Comparison of ENCODE assay signal across 28 cellular contexts in genomic region chr2:119860924-119861323, GRCh38.
DNase-seq lines count a peak whose midpoint lies in the region; ATAC-seq and TF ChIP-seq lines count a peak whose summit lies in the region.
"Had no signal": no experiment of that assay in that cellular context is flagged by ENCODE, and none has a peak within 500 bp of the region (broad histone marks: within the 10 kb centered on the region; RNA-seq: fewer than 3 reads in every experiment).

No MANE protein-coding gene starts in this region.

- no peaks in the 10 kb centered on the region for H3K27me3 Mint-ChIP-seq in progenitor cell of endocrine pancreas
- H3K27me3 Mint-ChIP-seq in activated naive CD8-positive, alpha-beta T cell treated with anti-CD3 and anti-CD28 coated beads for 36 hours: no peaks in the 10 kb centered on the region
- H3K27me3 Mint-ChIP-seq: activated B cell treated with CpG ODN at 0.5 μM for 24 hours; activated naive CD4-positive, alpha-beta T cell treated with anti-CD3 and anti-CD28 coated beads, Interleukin-2, amount 10 ng/mL, durations not matched to agents 7 days and 5 days; effector memory CD8-positive, alpha-beta T cell; naive thymus-derived CD4-positive, alpha-beta T cell; T-helper 17 cell had no signal

- H3K27ac Mint-ChIP-seq in progenitor cell of endocrine pancreas: peak overlapping the region; percentile 77
- no peak overlapping the region for H3K27ac Mint-ChIP-seq in activated naive CD8-positive, alpha-beta T cell treated with anti-CD3 and anti-CD28 coated beads for 36 hours
- H3K27ac Mint-ChIP-seq: activated B cell treated with CpG ODN at 0.5 μM for 24 hours; activated naive CD4-positive, alpha-beta T cell treated with anti-CD3 and anti-CD28 coated beads, Interleukin-2, amount 10 ng/mL, durations not matched to agents 7 days and 5 days had no signal

- H3K36me3 Mint-ChIP-seq in progenitor cell of endocrine pancreas (ENCODE audit: insufficient read depth): peaks cover 5% of the 10 kb centered on the region
- peaks cover 37% of the 10 kb centered on the region for H3K36me3 Mint-ChIP-seq in activated naive CD8-positive, alpha-beta T cell treated with anti-CD3 and anti-CD28 coated beads for 36 hours

- peak; percentile 58 for ATAC-seq in HG02885 (IDR thresholded peaks at IDR 0.05; ENCODE audit: poor library complexity, unreplicated experiment)
- ATAC-seq: effector memory CD8-positive, alpha-beta T cell; esophagus mucosa; left colon; naive thymus-derived CD4-positive, alpha-beta T cell; Panc1; T-helper 17 cell had no signal

- no peak for TF ChIP-seq CTCF in progenitor cell of endocrine pancreas (IDR thresholded peaks at IDR 0.05; ENCODE audit: unreplicated experiment)

- no peak overlapping the region for H3K4me3 Mint-ChIP-seq in progenitor cell of endocrine pancreas (ENCODE audit: low read depth)
- H3K4me3 Mint-ChIP-seq in activated naive CD8-positive, alpha-beta T cell treated with anti-CD3 and anti-CD28 coated beads for 36 hours: no peak overlapping the region
- H3K4me3 Mint-ChIP-seq: activated B cell treated with CpG ODN at 0.5 μM for 24 hours; activated naive CD4-positive, alpha-beta T cell treated with anti-CD3 and anti-CD28 coated beads, Interleukin-2, amount 10 ng/mL, durations not matched to agents 7 days and 5 days; T-helper 17 cell had no signal

- peaks cover 16% of the 10 kb centered on the region for H3K4me1 Mint-ChIP-seq in progenitor cell of endocrine pancreas (ENCODE audit: low read depth)
- peaks cover 61% of the 10 kb centered on the region for H3K4me1 Mint-ChIP-seq in activated naive CD8-positive, alpha-beta T cell treated with anti-CD3 and anti-CD28 coated beads for 36 hours

- H3K9me3 Mint-ChIP-seq in progenitor cell of endocrine pancreas (ENCODE audit: low read depth): peaks cover 3% of the 10 kb centered on the region
- peaks cover 5% of the 10 kb centered on the region for H3K9me3 Mint-ChIP-seq in activated naive CD8-positive, alpha-beta T cell treated with anti-CD3 and anti-CD28 coated beads for 36 hours
- H3K9me3 Mint-ChIP-seq: activated B cell treated with CpG ODN at 0.5 μM for 24 hours; effector memory CD8-positive, alpha-beta T cell; naive thymus-derived CD4-positive, alpha-beta T cell had no signal

- DNase-seq in NOMO-1 treated with DMSO at 0.1 percent for 48 hours (lab: John Stamatoyannopoulos, UW; ENCODE audit: unreplicated experiment): peak; percentile 12
- DNase-seq in NOMO-1 treated with dmso at 0.1 percent for 144 hours (lab: John Stamatoyannopoulos, UW; ENCODE audit: unreplicated experiment): no peak
- DNase-seq in OCI-M1 (lab: John Stamatoyannopoulos, UW): peak; percentile 95
- DNase-seq in progenitor cell of endocrine pancreas (ENCODE audit: low spot score, unreplicated experiment): no peak
- DNase-seq in activated naive CD8-positive, alpha-beta T cell treated with anti-CD3 and anti-CD28 coated beads for 36 hours: no peak
- no peak for DNase-seq in midbrain (lab: John Stamatoyannopoulos, UW)
- no peak for DNase-seq in RPMI8226
- DNase-seq: activated B cell treated with CpG ODN at 0.5 μM for 24 hours; activated naive CD4-positive, alpha-beta T cell treated with anti-CD3 and anti-CD28 coated beads, Interleukin-2, amount 10 ng/mL, durations not matched to agents 7 days and 5 days; AML-193; anterior cingulate cortex; Caco-2; colonic mucosa; effector memory CD8-positive, alpha-beta T cell; foreskin melanocyte; left colon; naive thymus-derived CD4-positive, alpha-beta T cell; NCI-H1694 treated with DMSO at 0.1 percent for 48 hours; NCI-H69; nucleus accumbens; small intestine; stimulated activated CD4-positive, alpha-beta T cell treated with anti-CD3 and anti-CD28 coated beads, Interleukin-2, amount 100 ng/mL, for 24 hours; substantia nigra; T-helper 17 cell; upper lobe of left lung had no signal

Comparison
In these comparisons a context has a peak if more than half of its experiments do, and no peak if none do; other contexts are left out.
1. DNase-seq: peak in NOMO-1 treated with DMSO at 0.1 percent for 48 hours (single experiment) and OCI-M1 (single experiment); none in NOMO-1 treated with dmso at 0.1 percent for 144 hours (single experiment), progenitor cell of endocrine pancreas (single experiment), activated naive CD8-positive, alpha-beta T cell treated with anti-CD3 and anti-CD28 coated beads for 36 hours (single experiment), midbrain (single experiment) and RPMI8226 (single experiment).